ENCODE assay signal across 31 cellular contexts in the genomic region with DNA sequence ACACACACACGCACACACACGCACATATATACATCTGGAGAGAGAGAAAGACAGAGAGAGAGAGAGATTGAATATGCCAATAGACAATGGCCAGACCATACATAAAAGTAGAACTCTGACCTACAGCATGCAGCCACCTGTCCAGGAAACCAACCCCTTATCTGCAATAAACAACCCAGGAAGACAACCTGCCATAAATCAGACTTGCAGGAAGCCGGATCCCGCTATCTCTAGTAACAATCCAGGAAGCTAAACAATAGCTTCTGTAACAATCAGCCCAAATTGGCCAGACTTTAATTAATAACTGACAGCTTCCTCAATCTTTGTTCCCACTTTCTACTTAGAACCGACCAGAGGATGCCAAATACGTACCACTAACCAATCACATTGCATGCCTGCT.
"Had no signal": no experiment of that assay in that cellular context is flagged by ENCODE, and none has a peak within 500 bp of the region (broad histone marks: within the 10 kb centered on the region; RNA-seq: fewer than 3 reads in every experiment).

No MANE protein-coding gene starts in this region.

- H3K9me3 ChIP-seq: neutrophil, psoas muscle, right lobe of liver, suprapubic skin had no signal

- H3K27ac Mint-ChIP-seq: immature natural killer cell; mesothelial cell of epicardium; natural killer cell; nephron progenitor cell; neural progenitor cell; stimulated activated naive CD8-positive, alpha-beta T cell treated with anti-CD3 and anti-CD28 coated beads, Interleukin-15, Interleukin-2, amounts not matched to agents 100 ng/mL and 50 ng/mL, for 24 hours had no signal

- H3K4me3 Mint-ChIP-seq: immature natural killer cell; mesothelial cell of epicardium; naive B cell; natural killer cell; nephron progenitor cell; neural progenitor cell; stimulated activated naive CD8-positive, alpha-beta T cell treated with anti-CD3 and anti-CD28 coated beads, Interleukin-15, Interleukin-2, amounts not matched to agents 100 ng/mL and 50 ng/mL, for 24 hours had no signal

- ATAC-seq: left colon, left lung, lower lobe of right lung, natural killer cell, psoas muscle, right lobe of liver, upper lobe of right lung had no signal

- H3K27me3 ChIP-seq: left lung, neural progenitor cell, neutrophil, right atrium auricular region, right lobe of liver, suprapubic skin, tibial artery, upper lobe of right lung had no signal

- H3K4me1 Mint-ChIP-seq: naive B cell had no signal

- FAIRE-seq: islet of Langerhans, urothelium cell line had no signal

- H3K79me2 ChIP-seq: parathyroid adenoma had no signal

- H3K4me3 ChIP-seq: left lung, lower lobe of right lung, neural progenitor cell, psoas muscle, right atrium auricular region, right lobe of liver, suprapubic skin, thoracic aorta, tibial artery, upper lobe of right lung had no signal

- H3K4me2 ChIP-seq: neural progenitor cell had no signal

- H2AFZ ChIP-seq: neural progenitor cell, parathyroid adenoma had no signal

- H3K4me1 ChIP-seq: lower lobe of right lung, parathyroid adenoma, psoas muscle, suprapubic skin, tibial artery, upper lobe of right lung had no signal

- H3K36me3 ChIP-seq: left lung, neural progenitor cell, neutrophil, right atrium auricular region, right lobe of liver, suprapubic skin, thoracic aorta, tibial artery, upper lobe of right lung had no signal

- H3K27me3 Mint-ChIP-seq: naive B cell had no signal

- H3K9ac ChIP-seq: neural progenitor cell, parathyroid adenoma had no signal

- DNase-seq: hippocampal formation; immature natural killer cell; kidney; left colon; left lung; lower lobe of right lung; mesendoderm; naive B cell; natural killer cell; nephron progenitor cell; occipital lobe; psoas muscle; right lobe of liver; stimulated activated CD4-positive, alpha-beta T cell treated with anti-CD3 and anti-CD28 coated beads, Interleukin-12 subunit alpha, Interleukin-12 subunit beta, amount 100 ng/mL, for 4 hours; stimulated activated CD4-positive, alpha-beta T cell treated with anti-CD3 and anti-CD28 coated beads, Interleukin-15, amount 100 ng/mL, for 24 hours; stimulated activated CD4-positive, alpha-beta T cell treated with anti-CD3 and anti-CD28 coated beads, Interleukin-2, amount 100 ng/mL, for 24 hours; stimulated activated CD4-positive, alpha-beta T cell treated with anti-CD3 and anti-CD28 coated beads, Interleukin-4, amount 100 ng/mL, for 1 hour; stimulated activated naive CD4-positive, alpha-beta T cell; tibial artery; trophoblast cell; upper lobe of right lung had no signal

- H3K36me3 Mint-ChIP-seq: mesothelial cell of epicardium, natural killer cell had no signal

- H3K27ac ChIP-seq: left lung, lower lobe of right lung, neural progenitor cell, neutrophil, parathyroid adenoma, psoas muscle, right atrium auricular region, right lobe of liver, suprapubic skin, thoracic aorta, tibial artery, upper lobe of right lung had no signal
